ENCODE assay signal across 30 cellular contexts in genomic region chr1:4464478-4464877, GRCh38.
"Had no signal": no experiment of that assay in that cellular context is flagged by ENCODE, and none has a peak within 500 bp of the region (broad histone marks: within the 10 kb centered on the region; RNA-seq: fewer than 3 reads in every experiment).

No MANE protein-coding gene starts in this region.

- H3K36me3 Mint-ChIP-seq: activated naive CD4-positive, alpha-beta T cell treated with anti-CD3 and anti-CD28 coated beads, Interleukin-2, amount 10 ng/mL, durations not matched to agents 7 days and 5 days; activated naive CD4-positive, alpha-beta T cell treated with anti-CD3 and anti-CD28 coated beads, Interleukin-2, amount 50 U/mL, for 72 hours; activated naive CD8-positive, alpha-beta T cell treated with anti-CD3 and anti-CD28 coated beads, Interleukin-2, amount 10 ng/mL, durations not matched to agents 7 days and 5 days; brain had no signal

- H3K4me3 Mint-ChIP-seq: activated B cell treated with CpG ODN at 0.5 μM for 24 hours; activated CD8-positive, alpha-beta T cell treated with anti-CD3 and anti-CD28 coated beads for 36 hours; activated naive CD4-positive, alpha-beta T cell treated with anti-CD3 and anti-CD28 coated beads, Interleukin-2, amount 10 ng/mL, durations not matched to agents 7 days and 5 days; activated naive CD8-positive, alpha-beta T cell treated with anti-CD3 and anti-CD28 coated beads, Interleukin-2, amount 10 ng/mL, durations not matched to agents 7 days and 5 days; activated T-cell treated with anti-CD3 and anti-CD28 coated beads, Interleukin-2, amount 50 U/mL, for 4 hours; activated T-helper 17 cell treated with anti-CD3 and anti-CD28 coated beads, Interleukin-2, amount 50 U/mL, for 72 hours; brain; T-helper 17 cell; T-helper 2 cell treated with Interferon-gamma antibody and Interleukin-4, amounts not matched to agents 5 μg/mL and 100 μg/mL, for 36 hours had no signal

- DNase-seq: activated B cell treated with CpG ODN at 0.5 μM for 24 hours; activated CD4-positive, alpha-beta T cell treated with anti-CD3 and anti-CD28 coated beads for 48 hours; activated CD4-positive, alpha-beta T cell treated with anti-CD3 and anti-CD28 coated beads, Interleukin-2, amount 50 U/mL, for 1 hour; activated CD4-positive, alpha-beta T cell treated with anti-CD3 and anti-CD28 coated beads, Interleukin-2, amount 50 U/mL, for 48 hours; activated CD8-positive, alpha-beta memory T cell treated with anti-CD3 and anti-CD28 coated beads for 24 hours; activated CD8-positive, alpha-beta T cell treated with anti-CD3 and anti-CD28 coated beads for 36 hours; activated gamma-delta T cell; activated naive CD4-positive, alpha-beta T cell; activated naive CD4-positive, alpha-beta T cell treated with anti-CD3 and anti-CD28 coated beads, Interleukin-2, amount 10 ng/mL, durations not matched to agents 7 days and 5 days; activated naive CD8-positive, alpha-beta T cell treated with anti-CD3 and anti-CD28 coated beads, Interleukin-2, amount 10 ng/mL, durations not matched to agents 7 days and 5 days; activated T-cell treated with anti-CD3 and anti-CD28 coated beads, Interleukin-2, amount 50 U/mL, for 4 hours; central memory CD4-positive, alpha-beta T cell; cerebellar nuclear complex; cortex of kidney; dermis blood vessel endothelial cell; effector CD8-positive, alpha-beta T cell; foreskin fibroblast; T-helper 1 cell; T-helper 17 cell; T1000; WERI-Rb-1 had no signal

- H3K4me3 ChIP-seq: ascending aorta, breast epithelium, cardiac muscle cell had no signal

- H3K27me3 Mint-ChIP-seq: activated naive CD4-positive, alpha-beta T cell treated with anti-CD3 and anti-CD28 coated beads, Interleukin-2, amount 10 ng/mL, durations not matched to agents 7 days and 5 days; activated naive CD8-positive, alpha-beta T cell treated with anti-CD3 and anti-CD28 coated beads, Interleukin-2, amount 10 ng/mL, durations not matched to agents 7 days and 5 days; brain had no signal

- H3K9me3 ChIP-seq: ascending aorta, breast epithelium had no signal

- ATAC-seq: activated CD4-positive, CD25-positive, alpha-beta regulatory T cell treated with anti-CD3 and anti-CD28 coated beads, Interleukin-2, amount 50 U/mL, for 24 hours; activated CD8-positive, alpha-beta T cell treated with anti-CD3 and anti-CD28 coated beads for 36 hours; activated naive CD4-positive, alpha-beta T cell treated with anti-CD3 and anti-CD28 coated beads, Interleukin-2, amount 50 U/mL, for 72 hours; activated T-cell treated with anti-CD3 and anti-CD28 coated beads, Interleukin-2, amount 50 U/mL, for 4 hours; activated T-helper 17 cell treated with anti-CD3 and anti-CD28 coated beads, Interleukin-2, amount 50 U/mL, for 72 hours; esophagus mucosa; T-helper 17 cell had no signal

- H3K4me1 ChIP-seq: ascending aorta, breast epithelium had no signal

- H3K36me3 ChIP-seq: ascending aorta, breast epithelium, cardiac muscle cell, WERI-Rb-1 had no signal

- H3K4me1 Mint-ChIP-seq: activated B cell treated with CpG ODN at 0.5 μM for 24 hours; activated naive CD4-positive, alpha-beta T cell treated with anti-CD3 and anti-CD28 coated beads, Interleukin-2, amount 10 ng/mL, durations not matched to agents 7 days and 5 days; activated naive CD8-positive, alpha-beta T cell treated with anti-CD3 and anti-CD28 coated beads, Interleukin-2, amount 10 ng/mL, durations not matched to agents 7 days and 5 days; activated T-helper 17 cell treated with anti-CD3 and anti-CD28 coated beads, Interleukin-2, amount 50 U/mL, for 72 hours; brain; T-helper 17 cell had no signal

- H3K9me3 Mint-ChIP-seq: activated B cell treated with CpG ODN at 0.5 μM for 24 hours; activated CD8-positive, alpha-beta T cell treated with anti-CD3 and anti-CD28 coated beads for 36 hours; activated naive CD4-positive, alpha-beta T cell treated with anti-CD3 and anti-CD28 coated beads, Interleukin-2, amount 10 ng/mL, durations not matched to agents 7 days and 5 days; activated naive CD4-positive, alpha-beta T cell treated with anti-CD3 and anti-CD28 coated beads, Interleukin-2, amount 50 U/mL, for 72 hours; activated naive CD8-positive, alpha-beta T cell treated with anti-CD3 and anti-CD28 coated beads, Interleukin-2, amount 10 ng/mL, durations not matched to agents 7 days and 5 days; activated T-cell treated with anti-CD3 and anti-CD28 coated beads, Interleukin-2, amount 50 U/mL, for 4 hours; activated T-helper 17 cell treated with anti-CD3 and anti-CD28 coated beads, Interleukin-2, amount 50 U/mL, for 72 hours; T-helper 2 cell treated with Interferon-gamma antibody and Interleukin-4, amounts not matched to agents 5 μg/mL and 100 μg/mL, for 36 hours had no signal

- H3K27me3 ChIP-seq: ascending aorta, breast epithelium, cardiac muscle cell had no signal

- H3K27ac ChIP-seq: ascending aorta, breast epithelium, cardiac muscle cell, WERI-Rb-1 had no signal

- H3K27ac Mint-ChIP-seq: activated B cell treated with CpG ODN at 0.5 μM for 24 hours; activated CD8-positive, alpha-beta T cell treated with anti-CD3 and anti-CD28 coated beads for 36 hours; activated naive CD4-positive, alpha-beta T cell treated with anti-CD3 and anti-CD28 coated beads, Interleukin-2, amount 10 ng/mL, durations not matched to agents 7 days and 5 days; activated naive CD4-positive, alpha-beta T cell treated with anti-CD3 and anti-CD28 coated beads, Interleukin-2, amount 50 U/mL, for 72 hours; activated naive CD8-positive, alpha-beta T cell treated with anti-CD3 and anti-CD28 coated beads, Interleukin-2, amount 10 ng/mL, durations not matched to agents 7 days and 5 days; activated T-helper 17 cell treated with anti-CD3 and anti-CD28 coated beads, Interleukin-2, amount 50 U/mL, for 72 hours; brain; T-helper 17 cell; T-helper 2 cell treated with Interferon-gamma antibody and Interleukin-4, amounts not matched to agents 5 μg/mL and 100 μg/mL, for 36 hours had no signal
